ENCODE assay signal across 7 cellular contexts in the genomic region with DNA sequence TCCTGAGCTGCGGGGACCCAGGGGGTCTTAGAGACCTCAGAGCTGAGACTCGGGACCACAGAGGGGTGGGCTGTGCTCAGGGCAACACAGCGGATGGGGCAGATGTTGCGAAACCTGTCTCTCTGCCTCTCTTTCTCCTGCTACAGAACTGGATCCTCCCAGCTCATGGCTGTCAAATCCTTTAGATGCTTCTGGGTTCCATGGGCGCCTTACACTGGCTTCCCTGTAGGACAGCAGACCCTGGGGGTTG.
DNase-seq lines count a peak whose midpoint lies in the region; ATAC-seq, FAIRE-seq and TF ChIP-seq lines count a peak whose summit lies in the region.

No MANE protein-coding gene starts in this region.

- TF ChIP-seq CTCF in HFFc6 (IDR thresholded peaks at IDR 0.05) = no peak
- TF ChIP-seq CTCF in WTC11 (IDR thresholded peaks at IDR 0.05) = no peak
- no peak for TF ChIP-seq CTCF in kidney (IDR thresholded peaks at IDR 0.05; ENCODE audit: borderline replicate concordance, extremely low read depth, insufficient read depth)
- TF ChIP-seq CTCF in spleen (IDR thresholded peaks at IDR 0.05 in 8 of 11, conservative IDR thresholded peaks at IDR 0.05 in 3 of 11) = no peak
- no peak for TF ChIP-seq CTCF in lower leg skin (IDR thresholded peaks at IDR 0.05)

- no peak for FAIRE-seq in kidney (lab: Jason Lieb, UNC)

- CTCF ChIA-PET in WTC11 (lab: Charles Lee) = interaction anchor here (0.6 to 3.4 kb wide), 69 partner anchors 9 to 584 kb away, joined by 3 to 93 read pairs (median 6); no protein-coding TSS in a partner anchor

- H3K9me3 Mint-ChIP-seq in HFFc6 (no peaks in the 10 kb centered on the region), WTC11 (no peaks in the 10 kb centered on the region)

- peaks cover 12% of the 10 kb centered on the region for H3K27me3 Mint-ChIP-seq in HFFc6 (ENCODE audit: insufficient read depth)
- no peaks in the 10 kb centered on the region for H3K27me3 Mint-ChIP-seq in WTC11 (ENCODE audit: low read depth)

- WGBS in spleen, 5 donors = 41 to 67% (median 48%) methylated on average over 5 of the region's 5 CpGs
- 44 to 49% methylated on average over 5 of the region's 5 CpGs for WGBS in lower leg skin, 2 donors

- DNase-seq in HFFc6 = no peak
- DNase-seq in WTC11 (ENCODE audit: low spot score) = no peak
- no peak for DNase-seq in kidney
- DNase-seq in spleen = no peak
- no peak for DNase-seq in AML-193 (lab: John Stamatoyannopoulos, UW)
- no peak for DNase-seq in lower leg skin (ENCODE audit: low spot score in 2 of 2)
- no peak for DNase-seq in stimulated activated CD4-positive, alpha-beta T cell treated with anti-CD3 and anti-CD28 coated beads, Interleukin-2, amount 100 ng/mL, for 24 hours

- intact Hi-C loops in kidney (cut with DNase I) = no loop called here
- intact Hi-C loops in spleen (cut with DNase I; ENCODE audit: low total_unique reads) = loop anchor here (5.0 kb wide), 1 partner anchor 63 kb away; no protein-coding TSS in a partner anchor
- intact Hi-C loops in lower leg skin (cut with DNase I; ENCODE audit: low total_unique reads) = no loop called here

- H3K4me3 Mint-ChIP-seq in HFFc6 (no peak overlapping the region), WTC11 (no peak overlapping the region)

- H3K4me1 Mint-ChIP-seq in HFFc6 (ENCODE audit: low read depth) (peaks cover 95% of the 10 kb centered on the region), WTC11 (peaks cover 73% of the 10 kb centered on the region)

- H3K4me1 ChIP-seq in kidney (ENCODE audit: control insufficient read depth in 1 of 2, insufficient read depth in 1 of 2, low read depth in 1 of 2, low read length in 2 of 2) (peaks cover 34 to 70% of the 10 kb centered on the region in 2 donors), spleen (peaks cover 89 to 100% (median 100%) of the 10 kb centered on the region in 6 donors)

- H3K4me3 ChIP-seq in kidney (ENCODE audit: low read length in 2 of 2) = no peak overlapping the region
- H3K4me3 ChIP-seq in spleen = peak overlapping the region in 1 of 8 donors; percentile 9
- no peak overlapping the region for H3K4me3 ChIP-seq in lower leg skin (ENCODE audit: low read depth, poor library complexity, severe bottlenecking)

- TF ChIP-seq POLR2A in spleen (IDR thresholded peaks at IDR 0.05) (no peak), lower leg skin (IDR thresholded peaks at IDR 0.05) (no peak)

- H3K36me3 Mint-ChIP-seq in HFFc6 (ENCODE audit: low read depth) (no peaks in the 10 kb centered on the region), WTC11 (no peaks in the 10 kb centered on the region)

- H3K9me3 ChIP-seq in kidney (ENCODE audit: control insufficient read depth in 1 of 2, low read length in 2 of 2) (no peaks in the 10 kb centered on the region), spleen (no peaks in the 10 kb centered on the region)

- no peak for ATAC-seq in WTC11

- peak overlapping the region in 1 of 2 donors; percentile 12 for H3K9ac ChIP-seq in kidney (ENCODE audit: low read length in 2 of 2)

- POLR2A ChIA-PET in WTC11 (lab: Charles Lee) = interaction anchor here (0.6 to 1.0 kb wide), 4 partner anchors 36 to 83 kb away, joined by 3 to 6 read pairs (median 4); no protein-coding TSS in a partner anchor

- peak overlapping the region; percentile 97 for H3K27ac Mint-ChIP-seq in HFFc6
- H3K27ac Mint-ChIP-seq in WTC11 = peak overlapping the region; percentile 68; the same call in 1 of the 2 replicates

- H3K27me3 ChIP-seq in spleen (replicated peaks in 1 of 7) = no peaks in the 10 kb centered on the region

- peaks cover 0 to 7% of the 10 kb centered on the region in 2 donors for H3K36me3 ChIP-seq in kidney (ENCODE audit: control insufficient read depth in 1 of 2, insufficient read depth in 2 of 2, low read length in 2 of 2)
- peaks cover 0 to 7% (median 0%) of the 10 kb centered on the region in 6 donors for H3K36me3 ChIP-seq in spleen

- peak overlapping the region; percentile 39 to 80 for H3K27ac ChIP-seq in kidney (ENCODE audit: low read depth in 2 of 2, low read length in 2 of 2)
- H3K27ac ChIP-seq in spleen = peak overlapping the region in 7 of 8 donors; percentile 36 to 92 (median 78)

TF ChIP-seq in WTC11, 78 proteins besides CTCF, POLR2A, EP300 and RAD21:
- no peak for TF ChIP-seq SP1 (CRISPR knock-in tag; conservative IDR thresholded peaks at IDR 0.05)
- no peak; the same call in 1 of the 2 replicates for TF ChIP-seq ETV6 (CRISPR knock-in tag; IDR thresholded peaks at IDR 0.05)
- TF ChIP-seq, protein P1, sequence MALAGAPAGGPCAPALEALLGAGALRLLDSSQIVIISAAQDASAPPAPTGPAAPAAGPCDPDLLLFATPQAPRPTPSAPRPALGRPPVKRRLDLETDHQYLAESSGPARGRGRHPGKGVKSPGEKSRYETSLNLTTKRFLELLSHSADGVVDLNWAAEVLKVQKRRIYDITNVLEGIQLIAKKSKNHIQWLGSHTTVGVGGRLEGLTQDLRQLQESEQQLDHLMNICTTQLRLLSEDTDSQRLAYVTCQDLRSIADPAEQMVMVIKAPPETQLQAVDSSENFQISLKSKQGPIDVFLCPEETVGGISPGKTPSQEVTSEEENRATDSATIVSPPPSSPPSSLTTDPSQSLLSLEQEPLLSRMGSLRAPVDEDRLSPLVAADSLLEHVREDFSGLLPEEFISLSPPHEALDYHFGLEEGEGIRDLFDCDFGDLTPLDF (CRISPR knock-in tag; IDR thresholded peaks at IDR 0.05) = no peak
- TF ChIP-seq, protein P2, sequence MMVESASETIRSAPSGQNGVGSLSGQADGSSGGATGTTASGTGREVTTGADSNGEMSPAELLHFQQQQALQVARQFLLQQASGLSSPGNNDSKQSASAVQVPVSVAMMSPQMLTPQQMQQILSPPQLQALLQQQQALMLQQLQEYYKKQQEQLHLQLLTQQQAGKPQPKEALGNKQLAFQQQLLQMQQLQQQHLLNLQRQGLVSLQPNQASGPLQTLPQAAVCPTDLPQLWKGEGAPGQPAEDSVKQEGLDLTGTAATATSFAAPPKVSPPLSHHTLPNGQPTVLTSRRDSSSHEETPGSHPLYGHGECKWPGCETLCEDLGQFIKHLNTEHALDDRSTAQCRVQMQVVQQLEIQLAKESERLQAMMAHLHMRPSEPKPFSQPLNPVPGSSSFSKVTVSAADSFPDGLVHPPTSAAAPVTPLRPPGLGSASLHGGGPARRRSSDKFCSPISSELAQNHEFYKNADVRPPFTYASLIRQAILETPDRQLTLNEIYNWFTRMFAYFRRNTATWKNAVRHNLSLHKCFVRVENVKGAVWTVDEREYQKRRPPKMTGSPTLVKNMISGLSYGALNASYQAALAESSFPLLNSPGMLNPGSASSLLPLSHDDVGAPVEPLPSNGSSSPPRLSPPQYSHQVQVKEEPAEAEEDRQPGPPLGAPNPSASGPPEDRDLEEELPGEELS (CRISPR knock-in tag; IDR thresholded peaks at IDR 0.05) = no peak
